Comparison of ENCODE assay signal across 19 cellular contexts in the genomic region with DNA sequence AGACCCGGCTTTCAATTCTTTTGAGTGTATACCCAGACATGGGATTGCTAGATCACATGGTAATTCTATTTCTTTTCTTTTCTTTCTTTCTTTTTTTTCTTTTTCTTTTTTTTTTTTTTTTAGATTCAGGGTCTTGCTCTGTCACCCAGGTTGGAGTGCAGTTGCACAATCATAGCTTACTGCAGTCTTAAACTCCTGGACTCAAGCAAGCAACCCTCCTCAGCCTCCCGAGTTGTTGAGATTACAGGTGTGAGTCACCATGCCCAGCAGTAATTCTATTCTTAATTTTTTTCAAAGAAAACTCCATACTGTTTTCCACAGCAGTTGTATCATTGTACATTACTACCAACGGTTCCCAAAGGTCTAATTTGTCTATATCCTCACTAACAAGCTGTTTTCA. TPM values are rescaled to one million over a fixed set of nuclear protein-coding genes. Genes with fewer than 3 reads are reported as not detected.
A peak's percentile ranks its signal among the peaks of the same experiment; 100 is the strongest.
DNase-seq lines count a peak whose midpoint lies in the region; FAIRE-seq and TF ChIP-seq lines count a peak whose summit lies in the region.
"Had no signal": no experiment of that assay in that cellular context is flagged by ENCODE, and none has a peak within 500 bp of the region (broad histone marks: within the 10 kb centered on the region; RNA-seq: fewer than 3 reads in every experiment).

No MANE protein-coding gene starts in this region.

- H3K36me3 ChIP-seq in small intestine (ENCODE audit: control insufficient read depth in 2 of 2, insufficient read depth in 2 of 2, low read length in 2 of 2), result no peaks in the 10 kb centered on the region

- H3K4me1 ChIP-seq in small intestine (ENCODE audit: control insufficient read depth in 2 of 2, insufficient read depth in 1 of 2, low read depth in 1 of 2, low read length in 1 of 2), result peaks cover 0 to 2% of the 10 kb centered on the region in 2 donors

- 42 to 67% (median 54%) methylated on average over 3 of the region's 3 CpGs for WGBS in small intestine, 3 donors

- peaks cover 0 to 5% of the 10 kb centered on the region in 2 donors for H3K27me3 ChIP-seq in small intestine (ENCODE audit: control insufficient read depth in 2 of 2, insufficient read depth in 2 of 2, low read length in 2 of 2)

- no peak for TF ChIP-seq CTCF in fibroblast of mammary gland (conservative IDR thresholded peaks at IDR 0.05; ENCODE audit: control insufficient read depth, insufficient read depth, low read depth, low read length)
- TF ChIP-seq CTCF in GM13977 (IDR thresholded peaks at IDR 0.05; ENCODE audit: extremely low read depth, insufficient read depth, missing control alignments), result no peak

- H3K9me3 ChIP-seq in small intestine (ENCODE audit: control insufficient read depth, low read depth), result no peaks in the 10 kb centered on the region

- FAIRE-seq in small intestine (lab: Jason Lieb, UNC), result no peak
- FAIRE-seq: K562, RCC 7860 had no signal

- H3K4me3 ChIP-seq in fibroblast of mammary gland (ENCODE audit: control insufficient read depth, low read depth, low read length) (no peak overlapping the region), small intestine (ENCODE audit: low read depth in 1 of 2, low read length in 2 of 2) (no peak overlapping the region)
- H3K4me3 ChIP-seq: K562 had no signal

- no peak overlapping the region for H3K27ac ChIP-seq in small intestine (ENCODE audit: low read depth in 1 of 2, low read length in 1 of 2)

- in situ Hi-C loops in GM13977 (cut with MboI; ENCODE audit: low pct_unique_long_range_greater_than_20kb, low sequenced_read_pairs, unreplicated experiment), result no loop called here

- DNase-seq in H4 (ENCODE audit: low spot score) (peak; percentile 25), NCI-H226 (peak; percentile 64), fibroblast of mammary gland (ENCODE audit: low read depth) (peak; percentile 11), small intestine (peak; percentile 72), mesenteric fat pad (ENCODE audit: low spot score) (no peak), NOMO-1 (lab: John Stamatoyannopoulos, UW; ENCODE audit: unreplicated experiment in 2 of 2) (no peak), GM13977 (ENCODE audit: low spot score) (no peak)
- DNase-seq: ACHN, AML-193, DMS 273 treated with DMSO at 0.1 percent for 48 hours, NCI-H1436, NCI-H2029 treated with DMSO at 0.1 percent for 48 hours, NCI-H2171 treated with DMSO at 0.1 percent for 48 hours, NCI-H774, SHP77 had no signal

RNA-seq across cellular contexts. Expression of a gene that starts 13.5 kb away (rescaled TPM):
- total RNA-seq in H4 (2014; rRNA removed; shearing (Covaris generic)), result not detected in 2 replicates
- 100 to 1,000 TPM in 2 of 3 donors, 10 to 100 TPM in 1; 47.0 to 257 (median 162) TPM for polyA plus RNA-seq in small intestine
- total RNA-seq in mesenteric fat pad, result not detected
- total RNA-seq: K562, NCI-H460 had no signal
- polyA plus RNA-seq: CD14-positive monocyte, K562 had no signal

RNA-seq across cellular contexts. Expression of a gene that starts 28.8 kb away (rescaled TPM):
- total RNA-seq in H4 (2014; rRNA removed; shearing (Covaris generic)), result 10.6 and 20.3 TPM in 2 replicates
- polyA plus RNA-seq in small intestine, result 10 to 100 TPM; 28.6 to 59.0 (median 45.4) TPM
- total RNA-seq in mesenteric fat pad, result 13.6 TPM

RNA-seq across cellular contexts. Expression of a gene that starts 53.6 kb away (rescaled TPM):
- total RNA-seq in H4 (2014; rRNA removed; shearing (Covaris generic)), result 0.58 and 1.6 TPM in 2 replicates
- polyA plus RNA-seq in small intestine, result 1 to 10 TPM; 2.2 to 3.4 (median 2.7) TPM
- 8.3 TPM for total RNA-seq in mesenteric fat pad

Comparison
In these comparisons a context has a peak if more than half of its experiments do, and no peak if none do; other contexts are left out.
1. DNase-seq: peak in H4 (single experiment), NCI-H226 (single experiment), fibroblast of mammary gland (single experiment) and small intestine (single experiment); none in mesenteric fat pad (single experiment), NOMO-1 (0 of 2) and GM13977 (single experiment).